8 cellular contexts compared by ENCODE assay signal in genomic region chr19:4065430-4066175, GRCh38. TPM values are rescaled to one million over a fixed set of nuclear protein-coding genes. Genes with fewer than 3 reads are reported as not detected.
DNase-seq lines count a peak whose midpoint lies in the region; ATAC-seq and TF ChIP-seq lines count a peak whose summit lies in the region.

No MANE protein-coding gene starts in this region.

- no peak for TF ChIP-seq RAD21 in neural cell (conservative IDR thresholded peaks at IDR 0.05)

- H3K9me2 ChIP-seq in GM23338 (ENCODE audit: insufficient read depth) (no peaks in the 10 kb centered on the region), neural cell (ENCODE audit: insufficient read depth, low read length) (no peaks in the 10 kb centered on the region)

- peak overlapping the region; percentile 59; the same call in 2 of the 3 replicates for H3K4me3 Mint-ChIP-seq in GM23338
- peak overlapping the region; percentile 23 for H3K4me3 Mint-ChIP-seq in stimulated activated naive CD8-positive, alpha-beta T cell treated with anti-CD3 and anti-CD28 coated beads, Interleukin-15, Interleukin-2, amounts not matched to agents 100 ng/mL and 50 ng/mL, for 24 hours

- H3K4me2 ChIP-seq in GM23338 (no peak overlapping the region), neural cell (ENCODE audit: low read length) (no peak overlapping the region)

- no peak overlapping the region for H3K27ac Mint-ChIP-seq in GM23338
- H3K27ac Mint-ChIP-seq in stimulated activated naive CD8-positive, alpha-beta T cell treated with anti-CD3 and anti-CD28 coated beads, Interleukin-15, Interleukin-2, amounts not matched to agents 100 ng/mL and 50 ng/mL, for 24 hours = no peak overlapping the region

- no peak for TF ChIP-seq CTCF in GM23338 (conservative IDR thresholded peaks at IDR 0.05; ENCODE audit: low read depth in 2 of 2)
- TF ChIP-seq CTCF in neural cell (IDR thresholded peaks at IDR 0.05; ENCODE audit: poor library complexity, severe bottlenecking) = no peak

- no peaks in the 10 kb centered on the region; the same call in 2 of the 3 replicates for H3K9me3 Mint-ChIP-seq in GM23338
- H3K9me3 Mint-ChIP-seq in stimulated activated naive CD8-positive, alpha-beta T cell treated with anti-CD3 and anti-CD28 coated beads, Interleukin-15, Interleukin-2, amounts not matched to agents 100 ng/mL and 50 ng/mL, for 24 hours = no peaks in the 10 kb centered on the region

- peaks cover 44% of the 10 kb centered on the region for H3K79me2 ChIP-seq in GM23338 (replicated peaks; ENCODE audit: insufficient read depth)
- peaks cover 3% of the 10 kb centered on the region for H3K79me2 ChIP-seq in neural cell (replicated peaks; ENCODE audit: insufficient read depth, low read length)

- no peaks in the 10 kb centered on the region for H3K36me3 ChIP-seq in GM23338 (ENCODE audit: insufficient read depth)
- no peaks in the 10 kb centered on the region for H3K36me3 ChIP-seq in neural cell (ENCODE audit: insufficient read depth, low read length)

- DNase-seq in Daoy (ENCODE audit: low read depth) (peak; percentile 99), GM23338 (ENCODE audit: low spot score) (peak; percentile 96), LHCN-M2 (ENCODE audit: low read depth) (peak; percentile 94), RKO (ENCODE audit: low spot score) (peak; percentile 97), fibroblast of gingiva (ENCODE audit: low read depth) (peak; percentile 99)
- DNase-seq in activated T-helper 1 cell treated with anti-CD3 and anti-CD28 coated beads, Interleukin-2, amount 50 U/mL, for 16 hours (ENCODE audit: low read depth in 1 of 2, low spot score in 1 of 2) = peak; percentile 92 to 98

- H4K20me1 ChIP-seq in GM23338 (replicated peaks; ENCODE audit: insufficient read depth) = peaks cover 29% of the 10 kb centered on the region
- H4K20me1 ChIP-seq in neural cell (ENCODE audit: insufficient read depth) = peaks cover 5% of the 10 kb centered on the region

- peak overlapping the region; percentile 51 for H3K9ac ChIP-seq in neural cell (ENCODE audit: low read length)

- peaks cover 22% of the 10 kb centered on the region for H3K4me1 ChIP-seq in GM23338 (ENCODE audit: insufficient read depth)

- H2AFZ ChIP-seq in GM23338 (no peak overlapping the region), neural cell (ENCODE audit: low read depth, low read length) (no peak overlapping the region)

- H3K4me3 ChIP-seq in GM23338 = no peak overlapping the region
- H3K4me3 ChIP-seq in neural cell (ENCODE audit: low read length) = peak overlapping the region; percentile 85

- H3K4me1 Mint-ChIP-seq in GM23338 = peaks cover 10% of the 10 kb centered on the region
- peaks cover 48% of the 10 kb centered on the region for H3K4me1 Mint-ChIP-seq in stimulated activated naive CD8-positive, alpha-beta T cell treated with anti-CD3 and anti-CD28 coated beads, Interleukin-15, Interleukin-2, amounts not matched to agents 100 ng/mL and 50 ng/mL, for 24 hours (ENCODE audit: low read depth)

- H3K27me3 ChIP-seq in GM23338 (ENCODE audit: insufficient read depth) (peaks cover 30% of the 10 kb centered on the region), neural cell (ENCODE audit: insufficient read depth, low read depth, low read length) (peaks cover 22% of the 10 kb centered on the region)

- peaks cover 28% of the 10 kb centered on the region for H3K27me3 Mint-ChIP-seq in GM23338 (ENCODE audit: insufficient read depth, low read depth, poor library complexity)
- no peaks in the 10 kb centered on the region for H3K27me3 Mint-ChIP-seq in stimulated activated naive CD8-positive, alpha-beta T cell treated with anti-CD3 and anti-CD28 coated beads, Interleukin-15, Interleukin-2, amounts not matched to agents 100 ng/mL and 50 ng/mL, for 24 hours

- H3K27ac ChIP-seq in GM23338 (ENCODE audit: low read depth) = no peak overlapping the region
- no peak overlapping the region for H3K27ac ChIP-seq in neural cell (ENCODE audit: low read length)

- peaks cover 16% of the 10 kb centered on the region for H3F3A ChIP-seq in GM23338 (replicated peaks; ENCODE audit: low read depth)
- H3F3A ChIP-seq in neural cell (ENCODE audit: insufficient read depth, low read length, poor library complexity, severe bottlenecking) = no peaks in the 10 kb centered on the region

- TF ChIP-seq EP300 in neural cell (conservative IDR thresholded peaks at IDR 0.05; ENCODE audit: poor library complexity, severe bottlenecking) = no peak

- peaks cover 3% of the 10 kb centered on the region; the same call in 1 of the 3 replicates for H3K36me3 Mint-ChIP-seq in GM23338 (ENCODE audit: low read depth)
- H3K36me3 Mint-ChIP-seq in stimulated activated naive CD8-positive, alpha-beta T cell treated with anti-CD3 and anti-CD28 coated beads, Interleukin-15, Interleukin-2, amounts not matched to agents 100 ng/mL and 50 ng/mL, for 24 hours (ENCODE audit: low read depth) = peaks cover 5% of the 10 kb centered on the region

- H3K9me3 ChIP-seq in neural cell (ENCODE audit: low read length) = no peaks in the 10 kb centered on the region

- ATAC-seq in GM23338 = peak; percentile 54

TF ChIP-seq in GM23338, 12 proteins besides CTCF, POLR2A, EP300 and RAD21 (continues in another document):
- TF ChIP-seq CREB1 (CRISPR knock-in tag; IDR thresholded peaks at IDR 0.05; ENCODE audit: low read depth) (peak; percentile 46; the same call in 1 of the 2 replicates), REST (IDR thresholded peaks at IDR 0.05; ENCODE audit: unreplicated experiment) (no peak)

TF ChIP-seq in neural cell, 6 proteins besides CTCF, POLR2A, EP300 and RAD21:
- TF ChIP-seq POLR2AphosphoS5 (IDR thresholded peaks at IDR 0.05) (no peak), EZH2 (IDR thresholded peaks at IDR 0.05; ENCODE audit: borderline replicate concordance, insufficient read depth, low read length, poor library complexity, severe bottlenecking) (no peak), MXI1 (conservative IDR thresholded peaks at IDR 0.05; ENCODE audit: poor library complexity, severe bottlenecking) (no peak), SMC3 (conservative IDR thresholded peaks at IDR 0.05; ENCODE audit: poor library complexity) (no peak), REST (IDR thresholded peaks at IDR 0.05; ENCODE audit: borderline replicate concordance) (no peak), TAF1 (IDR thresholded peaks at IDR 0.05; ENCODE audit: low read depth) (no peak)

RNA-seq across cellular contexts. Expression of gene ZBTB7A, which starts 1.1 kb away (rescaled TPM):
- total RNA-seq in Daoy (2014; rRNA removed; shearing (Covaris generic)) = 7.9 and 14.8 TPM in 2 replicates
- 28.5 and 35.0 TPM in 2 replicates for total RNA-seq in GM23338 (2014; rRNA removed; shearing (Covaris generic))
- polyA plus RNA-seq in GM23338 (2016; fragmentation: Nextera tagmentation; extraction: Ambion mirVana) (9.5 and 11.1 TPM in 2 replicates), neural cell (1.7 and 2.5 TPM in 2 replicates)
- 29.5 and 29.7 TPM in 2 replicates for total RNA-seq in LHCN-M2 (2014; rRNA removed)
- polyA plus RNA-seq in LHCN-M2 (2012) = 12.3 TPM
- polyA minus RNA-seq in neural cell = 5.3 and 7.5 TPM in 2 replicates

RNA-seq across cellular contexts. Expression of gene PIAS4, which starts 58.1 kb away (rescaled TPM):
- total RNA-seq in Daoy (2014; rRNA removed; shearing (Covaris generic)) = 25.7 and 31.5 TPM in 2 replicates
- 34.1 and 48.4 TPM in 2 replicates for total RNA-seq in GM23338 (2014; rRNA removed; shearing (Covaris generic))
- polyA plus RNA-seq in GM23338 (2016; fragmentation: Nextera tagmentation; extraction: Ambion mirVana) (17.0 and 20.0 TPM in 2 replicates), neural cell (22.3 and 27.0 TPM in 2 replicates)
- total RNA-seq in LHCN-M2 (2014; rRNA removed) = 17.6 and 18.1 TPM in 2 replicates
- polyA plus RNA-seq in LHCN-M2 (2012) = 17.7 TPM
- 33.7 and 40.2 TPM in 2 replicates for polyA minus RNA-seq in neural cell

RNA-seq across cellular contexts. Expression of gene MAP2K2, which starts 58.3 kb away (rescaled TPM):
- 138 and 183 TPM in 2 replicates for total RNA-seq in Daoy (2014; rRNA removed; shearing (Covaris generic))
- total RNA-seq in GM23338 (2014; rRNA removed; shearing (Covaris generic)) = 140 and 151 TPM in 2 replicates
- polyA plus RNA-seq in GM23338 (2016; fragmentation: Nextera tagmentation; extraction: Ambion mirVana) = 99.7 and 108 TPM in 2 replicates
- total RNA-seq in LHCN-M2 (2014; rRNA removed) = 178 and 191 TPM in 2 replicates
- polyA plus RNA-seq in LHCN-M2 (2012) = 222 TPM
- polyA plus RNA-seq in neural cell = 95.5 and 102 TPM in 2 replicates
- polyA minus RNA-seq in neural cell = 103 and 117 TPM in 2 replicates
